8 cellular contexts compared by ENCODE assay signal in genomic region chr1:32650752-32651460, GRCh38. TPM values are rescaled to one million over a fixed set of nuclear protein-coding genes. Genes with fewer than 3 reads are reported as not detected.
DNase-seq lines count a peak whose midpoint lies in the region; ATAC-seq, FAIRE-seq and TF ChIP-seq lines count a peak whose summit lies in the region.

Gene RBBP4, plus strand, starts transcription at chr1:32651208. Its CDS starts 99 bp downstream, at chr1:32651307.

- ATAC-seq in GM18870 (IDR thresholded peaks at IDR 0.05; ENCODE audit: unreplicated experiment) (peak; percentile 60), HG03135 (IDR thresholded peaks at IDR 0.05; ENCODE audit: unreplicated experiment) (peak; percentile 77)

- H3K4me3 ChIP-seq in ACC112 (ENCODE audit: low read depth, low read length), result peak within 1 kb of the TSS; percentile 95
- H3K4me3 ChIP-seq in breast epithelium, result peak within 1 kb of the TSS; percentile 80 to 88 (median 82)
- H3K4me3 ChIP-seq in iPS-20b (ENCODE audit: low read length), result peak within 1 kb of the TSS; percentile 98
- H3K4me3 ChIP-seq in small intestine (ENCODE audit: low read depth in 1 of 2, low read length in 2 of 2), result peak within 1 kb of the TSS; percentile 58 to 80

- H2AFZ ChIP-seq in ACC112 (ENCODE audit: low read length, unreplicated experiment), result peak within 1 kb of the TSS; percentile 99

- no peaks in the 10 kb centered on the region for H3K27me3 ChIP-seq in ACC112 (ENCODE audit: insufficient read depth, low read length)
- no peaks in the 10 kb centered on the region for H3K27me3 ChIP-seq in breast epithelium
- H3K27me3 ChIP-seq in iPS-20b (ENCODE audit: insufficient read depth, low read length), result no peaks in the 10 kb centered on the region
- H3K27me3 ChIP-seq in small intestine (ENCODE audit: control insufficient read depth in 2 of 2, insufficient read depth in 2 of 2, low read length in 2 of 2), result no peaks in the 10 kb centered on the region

- FAIRE-seq in small intestine (lab: Jason Lieb, UNC), result no peak

- DNase-seq in NCI-H2196 treated with DMSO at 0.1 percent for 48 hours (lab: John Stamatoyannopoulos, UW; ENCODE audit: unreplicated experiment) (peak; percentile 99), breast epithelium (ENCODE audit: low spot score in 2 of 2) (peak; percentile 98), small intestine (peak; percentile 98)

- H3K9me3 ChIP-seq in breast epithelium (no peaks in the 10 kb centered on the region), iPS-20b (ENCODE audit: insufficient read depth, low read depth, low read length) (no peaks in the 10 kb centered on the region), small intestine (ENCODE audit: control insufficient read depth, low read depth) (no peaks in the 10 kb centered on the region)

- intact Hi-C loops in breast epithelium (cut with DNase I; ENCODE audit: low total_unique reads), result no loop called here

- peaks cover 74% of the 10 kb centered on the region for H3K79me2 ChIP-seq in ACC112 (ENCODE audit: control insufficient read depth, insufficient read depth, low read length, unreplicated experiment)

- H3K36me3 ChIP-seq in ACC112 (ENCODE audit: insufficient read depth, low read length), result peaks cover 35% of the 10 kb centered on the region
- H3K36me3 ChIP-seq in breast epithelium, result peaks cover 4% of the 10 kb centered on the region
- peaks cover 44% of the 10 kb centered on the region for H3K36me3 ChIP-seq in iPS-20b (ENCODE audit: insufficient read depth, low read depth, low read length)
- H3K36me3 ChIP-seq in small intestine (ENCODE audit: control insufficient read depth in 2 of 2, insufficient read depth in 2 of 2, low read length in 2 of 2), result peaks cover 3 to 5% of the 10 kb centered on the region in 2 donors

- H3K9ac ChIP-seq in iPS-20b (ENCODE audit: low read depth, low read length), result peak within 1 kb of the TSS; percentile 100

- 0% methylated on average over 60 to 67 of the region's 67 CpGs for WGBS in small intestine, 3 donors

- TF ChIP-seq CTCF in VCaP (conservative IDR thresholded peaks at IDR 0.05) (no peak), breast epithelium (IDR thresholded peaks at IDR 0.05) (peak in 2 of 3 donors; percentile 13 to 34)

- TF ChIP-seq POLR2A in breast epithelium (IDR thresholded peaks at IDR 0.05), result peak; percentile 82

- H3K4me1 ChIP-seq in ACC112 (ENCODE audit: control insufficient read depth, insufficient read depth, low read length, unreplicated experiment) (peaks cover 36% of the 10 kb centered on the region), breast epithelium (peaks cover 0 to 6% of the 10 kb centered on the region in 2 donors), iPS-20b (ENCODE audit: insufficient read depth, low read length) (peaks cover 16% of the 10 kb centered on the region), small intestine (ENCODE audit: control insufficient read depth in 2 of 2, insufficient read depth in 1 of 2, low read depth in 1 of 2, low read length in 1 of 2) (peaks cover 2 to 7% of the 10 kb centered on the region in 2 donors)

- H3K27ac ChIP-seq in ACC112 (ENCODE audit: low read depth, low read length) (peak within 1 kb of the TSS; percentile 98), VCaP (peak within 1 kb of the TSS; percentile 99), breast epithelium (peak within 1 kb of the TSS; percentile 98 to 100), iPS-20b (ENCODE audit: low read length) (peak within 1 kb of the TSS; percentile 97), small intestine (ENCODE audit: low read depth in 1 of 2, low read length in 1 of 2) (peak within 1 kb of the TSS; percentile 98 to 100)

RNA-seq across cellular contexts. Expression of gene RBBP4, which starts in this region (rescaled TPM):
- 100 to 1,000 TPM; 111 to 161 (median 121) TPM for total RNA-seq in breast epithelium
- 10 to 100 TPM; 38.7 to 74.9 (median 45.1) TPM for polyA plus RNA-seq in small intestine

Comparison
In these comparisons a context has a peak if more than half of its experiments do, and no peak if none do; other contexts are left out.
1. Peak in every context shown above with its lines: DNase-seq, ATAC-seq, H3K4me3 ChIP-seq and H3K27ac ChIP-seq.